21 cellular contexts compared by ENCODE assay signal in the genomic region with DNA sequence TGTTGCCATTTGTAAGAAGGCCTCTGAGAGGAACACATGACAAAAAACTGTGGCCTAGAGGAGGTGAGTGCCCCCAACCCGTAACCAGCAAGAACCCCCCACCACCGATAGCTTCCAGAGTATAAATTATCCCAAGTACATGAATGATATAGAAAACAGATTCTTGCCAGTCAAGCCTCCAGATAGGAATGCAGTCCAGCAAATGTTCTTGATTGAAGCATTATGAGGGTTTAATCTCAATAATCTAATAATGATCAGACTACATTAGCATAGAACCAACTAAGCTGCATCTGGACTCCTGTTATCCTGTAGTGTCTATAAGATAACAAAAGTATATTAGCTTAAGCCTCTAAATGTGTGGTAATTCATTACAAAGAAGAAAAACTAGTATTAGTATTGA.
DNase-seq lines count a peak whose midpoint lies in the region; ATAC-seq and TF ChIP-seq lines count a peak whose summit lies in the region.
"Had no signal": no experiment of that assay in that cellular context is flagged by ENCODE, and none has a peak within 500 bp of the region (broad histone marks: within the 10 kb centered on the region; RNA-seq: fewer than 3 reads in every experiment).

No MANE protein-coding gene starts in this region.

- intact Hi-C loops in CD8-positive, alpha-beta T cell (cut with DNase I, micrococcal nuclease): no loop called here

- no peaks in the 10 kb centered on the region for H3K4me1 Mint-ChIP-seq in CD8-positive, alpha-beta T cell (ENCODE audit: low read depth)
- H3K4me1 Mint-ChIP-seq: IgD-negative memory B cell had no signal

- H3K79me2 ChIP-seq in SU-DHL-6 (ENCODE audit: insufficient read depth, low read length): no peaks in the 10 kb centered on the region

- H3K27ac Mint-ChIP-seq in CD8-positive, alpha-beta T cell: no peak overlapping the region
- H3K27ac Mint-ChIP-seq: CD4-positive, alpha-beta T cell; HFFc6; IgD-negative memory B cell had no signal

- no peaks in the 10 kb centered on the region for H3K36me3 Mint-ChIP-seq in CD8-positive, alpha-beta T cell
- H3K36me3 Mint-ChIP-seq: IgD-negative memory B cell had no signal

- no peaks in the 10 kb centered on the region for H3K27me3 Mint-ChIP-seq in CD8-positive, alpha-beta T cell (ENCODE audit: low read depth)
- H3K27me3 Mint-ChIP-seq: CD4-positive, alpha-beta T cell; IgD-negative memory B cell had no signal

- POLR2A ChIA-PET in CD8-positive, alpha-beta T cell (lab: Charles Lee): no interaction called here

- peaks cover 47% of the 10 kb centered on the region for H3K4me1 ChIP-seq in HUES6 (ENCODE audit: control insufficient read depth, insufficient read depth, low read length)
- H3K4me1 ChIP-seq in CD8-positive, alpha-beta T cell (ENCODE audit: insufficient read depth, low read length): no peaks in the 10 kb centered on the region

- no peak overlapping the region for H3K4me3 Mint-ChIP-seq in CD8-positive, alpha-beta T cell
- H3K4me3 Mint-ChIP-seq: CD4-positive, alpha-beta T cell; GM23338; HFFc6; IgD-negative memory B cell had no signal

- peaks cover 20% of the 10 kb centered on the region for H3K9me3 Mint-ChIP-seq in CD8-positive, alpha-beta T cell
- H3K9me3 Mint-ChIP-seq: GM23338 had no signal

- H3K9me3 ChIP-seq in HUES6 (ENCODE audit: control insufficient read depth, insufficient read depth, low read depth, low read length): no peaks in the 10 kb centered on the region
- no peaks in the 10 kb centered on the region for H3K9me3 ChIP-seq in SU-DHL-6 (ENCODE audit: insufficient read depth, low read length)
- no peaks in the 10 kb centered on the region for H3K9me3 ChIP-seq in CD8-positive, alpha-beta T cell (ENCODE audit: low read length)

- H4K20me1 ChIP-seq in SU-DHL-6 (ENCODE audit: low read depth, low read length): no peaks in the 10 kb centered on the region

- H3K9ac ChIP-seq in HUES6 (ENCODE audit: low read length) (no peak overlapping the region), SU-DHL-6 (ENCODE audit: low read length) (no peak overlapping the region)

- H3K27me3 ChIP-seq in HUES6 (ENCODE audit: control insufficient read depth, insufficient read depth, low read length) (no peaks in the 10 kb centered on the region), SU-DHL-6 (ENCODE audit: low read length) (no peaks in the 10 kb centered on the region)
- H3K27me3 ChIP-seq in CD8-positive, alpha-beta T cell (ENCODE audit: insufficient read depth, low read length): no peaks in the 10 kb centered on the region

- TF ChIP-seq CTCF in SU-DHL-6 (IDR thresholded peaks at IDR 0.05; ENCODE audit: insufficient read depth, low read length, poor library complexity, severe bottlenecking): no peak
- no peak for TF ChIP-seq CTCF in CD8-positive, alpha-beta T cell (IDR thresholded peaks at IDR 0.05)

- no peak overlapping the region for H3K4me2 ChIP-seq in SU-DHL-6 (ENCODE audit: low read depth, low read length, poor library complexity, severe bottlenecking)
- H3K4me2 ChIP-seq: GM23338 had no signal

- H3K9me2 ChIP-seq in SU-DHL-6 (replicated peaks; ENCODE audit: insufficient read depth, low read length): no peaks in the 10 kb centered on the region

- ATAC-seq in GM18868 (IDR thresholded peaks at IDR 0.05; ENCODE audit: unreplicated experiment) (no peak), GM21515 (IDR thresholded peaks at IDR 0.05; ENCODE audit: unreplicated experiment) (no peak), GM21717 (IDR thresholded peaks at IDR 0.05; ENCODE audit: unreplicated experiment) (no peak)
- no peak for ATAC-seq in CD8-positive, alpha-beta T cell
- ATAC-seq: GM23338, HCT116, HepG2 had no signal

- no peaks in the 10 kb centered on the region for H3K36me3 ChIP-seq in HUES6 (ENCODE audit: control insufficient read depth, insufficient read depth, low read length)
- H3K36me3 ChIP-seq in SU-DHL-6 (ENCODE audit: low read length): no peaks in the 10 kb centered on the region
- H3K36me3 ChIP-seq in CD8-positive, alpha-beta T cell (ENCODE audit: insufficient read depth, low read length): no peaks in the 10 kb centered on the region

- H2AFZ ChIP-seq in SU-DHL-6 (ENCODE audit: low read depth, low read length, severe bottlenecking): peak overlapping the region; percentile 55
- H2AFZ ChIP-seq: GM23338 had no signal

- CTCF ChIA-PET in CD8-positive, alpha-beta T cell (lab: Charles Lee): no interaction called here

- H3K4me3 ChIP-seq in HUES6 (ENCODE audit: low read depth, low read length): no peak overlapping the region
- H3K4me3 ChIP-seq in SU-DHL-6 (ENCODE audit: insufficient read depth, low read length, poor library complexity, severe bottlenecking): no peak overlapping the region
- no peak overlapping the region for H3K4me3 ChIP-seq in CD8-positive, alpha-beta T cell (ENCODE audit: low read depth, low read length)
- H3K4me3 ChIP-seq: GM23338 had no signal

- no peaks in the 10 kb centered on the region for H3F3A ChIP-seq in SU-DHL-6 (ENCODE audit: insufficient read depth)

- H3K27ac ChIP-seq in HUES6 (ENCODE audit: low read depth, low read length): peak overlapping the region; percentile 91; the same call in 1 of the 2 replicates
- H3K27ac ChIP-seq in SU-DHL-6 (ENCODE audit: low read depth, low read length): no peak overlapping the region
- no peak overlapping the region for H3K27ac ChIP-seq in CD8-positive, alpha-beta T cell (ENCODE audit: low read depth, low read length)
- H3K27ac ChIP-seq: C4-2B, HL-60 had no signal

- DNase-seq in NCI-H82 treated with DMSO at 0.1 percent for 48 hours (lab: John Stamatoyannopoulos, UW; ENCODE audit: unreplicated experiment): peak; percentile 96
- no peak for DNase-seq in CD8-positive, alpha-beta T cell
- DNase-seq: ACHN; CD4-positive, alpha-beta T cell; DMS 273 treated with DMSO at 0.1 percent for 48 hours; DMS53; H7; HFFc6; Kasumi-1; KBM-7 had no signal
